ENCODE assay signal across 2 cellular contexts in the genomic region with DNA sequence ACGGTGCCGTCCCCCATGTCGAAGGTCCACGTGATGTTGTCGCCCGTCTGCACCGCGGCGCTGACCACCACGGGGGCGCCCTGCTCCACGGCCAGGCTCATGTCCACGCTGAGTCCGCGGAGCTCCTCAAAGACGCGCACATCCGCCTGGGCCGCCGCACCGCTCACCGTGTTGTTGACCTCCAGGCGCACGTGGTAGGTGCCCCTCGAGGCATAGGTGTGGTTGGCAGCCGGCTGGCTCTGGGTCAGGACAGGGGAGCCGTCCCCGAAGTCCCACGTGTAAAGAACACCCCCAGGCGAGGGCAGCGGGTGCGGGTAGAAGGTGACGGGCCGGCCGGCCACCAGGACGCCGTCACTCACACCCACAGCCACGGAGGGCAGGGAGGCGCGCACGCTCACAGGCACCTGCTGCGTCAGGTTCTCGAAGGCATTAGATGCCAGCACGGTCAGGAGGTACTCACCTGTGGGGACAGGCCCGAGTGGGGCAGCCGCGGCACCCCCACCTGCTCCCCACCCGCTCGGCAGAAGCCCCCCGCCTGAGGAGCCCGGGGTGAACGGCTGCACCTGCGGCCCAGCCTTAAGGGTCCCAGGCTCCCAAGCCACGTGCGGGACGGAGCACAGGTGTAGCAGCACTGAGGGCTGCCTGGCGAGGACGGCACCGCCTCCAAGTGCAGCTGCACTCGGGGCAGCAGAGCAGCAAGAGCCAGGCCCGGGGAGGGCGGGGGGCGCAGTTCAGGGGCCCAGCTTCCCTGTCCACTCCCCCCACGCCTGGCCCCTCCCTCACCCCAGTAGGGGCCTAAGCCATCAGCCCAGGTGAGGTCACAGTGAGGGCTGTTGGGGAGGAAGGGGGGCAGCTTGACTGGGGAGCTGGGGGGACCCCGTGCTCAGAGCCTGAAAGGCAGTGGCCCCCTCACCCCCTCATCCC. TPM values are rescaled to one million over a fixed set of nuclear protein-coding genes. Genes with fewer than 3 reads are reported as not detected.
"Had no signal": no experiment of that assay in that cellular context is flagged by ENCODE, and none has a peak within 500 bp of the region (broad histone marks: within the 10 kb centered on the region; RNA-seq: fewer than 3 reads in every experiment).

No MANE protein-coding gene starts in this region.

RNA-seq across cellular contexts. Expression of a gene that starts 36.8 kb away (rescaled TPM):
- total RNA-seq: mononuclear cell, tibial nerve had no signal
